ENCODE assay signal across 26 cellular contexts in the genomic region with DNA sequence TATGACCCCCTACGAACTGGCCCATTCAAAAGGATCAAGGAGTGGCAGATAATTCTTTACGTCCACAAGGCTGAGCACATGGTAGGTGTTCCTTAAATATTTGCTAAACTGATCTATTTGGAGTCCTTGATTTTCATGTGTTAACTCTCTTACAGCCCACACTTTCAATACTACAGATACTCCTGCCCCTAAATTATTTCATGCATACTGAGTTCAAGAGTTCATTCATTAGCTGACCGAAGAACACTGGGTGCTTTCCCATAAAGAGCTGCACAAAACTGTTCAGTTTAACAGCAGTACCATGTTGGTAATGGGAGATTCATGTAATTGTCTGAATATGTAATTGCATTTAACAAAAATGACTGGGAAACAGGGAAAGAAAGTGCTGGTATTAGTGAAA.
"Had no signal": no experiment of that assay in that cellular context is flagged by ENCODE, and none has a peak within 500 bp of the region (broad histone marks: within the 10 kb centered on the region; RNA-seq: fewer than 3 reads in every experiment).

No MANE protein-coding gene starts in this region.

- H3K4me2 ChIP-seq: SK-N-SH had no signal

- H3K36me3 Mint-ChIP-seq: activated naive CD4-positive, alpha-beta T cell treated with anti-CD3 and anti-CD28 coated beads, Interleukin-2, amount 50 U/mL, for 24 hours; brain; WTC11 had no signal

- H3K4me1 ChIP-seq: SJCRH30 had no signal

- H3K9me2 ChIP-seq: SK-N-SH had no signal

- DNase-seq: activated CD4-positive, alpha-beta T cell treated with anti-CD3 and anti-CD28 coated beads for 48 hours; activated CD4-positive, alpha-beta T cell treated with anti-CD3 and anti-CD28 coated beads, Interleukin-2, amount 50 U/mL, for 4 hours; activated CD4-positive, CD25-positive, alpha-beta regulatory T cell treated with anti-CD3 and anti-CD28 coated beads, Interleukin-2, amount 50 U/mL, for 72 hours; activated CD8-positive, alpha-beta T cell treated with anti-CD3 and anti-CD28 coated beads, Interleukin-2, amount 10 ng/mL, durations not matched to agents 7 days and 5 days; activated effector memory CD4-positive, alpha-beta T cell treated with Interleukin-2 at 50 U/mL for 16 hours; activated naive CD4-positive, alpha-beta T cell; activated T-cell treated with anti-CD3 and anti-CD28 coated beads, Interleukin-2, amount 50 U/mL, for 24 hours; amygdala; MG63; NCI-H1092 treated with DMSO at 0.1 percent for 48 hours; NCI-H1436; NCI-H1694 treated with DMSO at 0.1 percent for 48 hours; NCI-H2029 treated with DMSO at 0.1 percent for 48 hours; NCI-H524; Peyer's patch; Right ventricle myocardium superior; SJCRH30; SK-N-SH; T-helper 9 cell had no signal

- H3K9ac ChIP-seq: SK-N-SH had no signal

- ATAC-seq: activated CD8-positive, alpha-beta T cell treated with anti-CD3 and anti-CD28 coated beads, Interleukin-2, amount 10 ng/mL, durations not matched to agents 7 days and 5 days; WTC11 had no signal

- H3K27me3 ChIP-seq: MG63, Peyer's patch, SJCRH30 had no signal

- H3K27me3 Mint-ChIP-seq: activated naive CD4-positive, alpha-beta T cell treated with anti-CD3 and anti-CD28 coated beads, Interleukin-2, amount 50 U/mL, for 24 hours; activated T-cell treated with anti-CD3 and anti-CD28 coated beads, Interleukin-2, amount 50 U/mL, for 24 hours; central memory CD8-positive, alpha-beta T cell had no signal

- H3K4me3 ChIP-seq: MG63, Peyer's patch, SJCRH30 had no signal

- H3K27ac Mint-ChIP-seq: activated CD8-positive, alpha-beta T cell treated with anti-CD3 and anti-CD28 coated beads, Interleukin-2, amount 10 ng/mL, durations not matched to agents 7 days and 5 days; activated naive CD4-positive, alpha-beta T cell treated with anti-CD3 and anti-CD28 coated beads, Interleukin-2, amount 50 U/mL, for 24 hours; activated T-cell treated with anti-CD3 and anti-CD28 coated beads, Interleukin-2, amount 50 U/mL, for 24 hours; activated T-helper 1 cell treated with anti-CD3 and anti-CD28 coated beads, Interleukin-12 subunit alpha, Interleukin-12 subunit beta, Interleukin-2, Interleukin-4 antibody, amounts not matched to agents 30 ng/mL and 10 ng/mL and 1 ng/mL, durations not matched to agents 14 hours and 24 hours and 36 hours; brain; T-helper 1 cell treated with Interleukin-12 subunit alpha and Interleukin-12 subunit beta and Interleukin-4 antibody, amounts not matched to agents 30 μg/mL and 1 μg/mL, for 36 hours; WTC11 had no signal

- H3K4me3 Mint-ChIP-seq: activated CD8-positive, alpha-beta T cell treated with anti-CD3 and anti-CD28 coated beads, Interleukin-2, amount 10 ng/mL, durations not matched to agents 7 days and 5 days; activated naive CD4-positive, alpha-beta T cell treated with anti-CD3 and anti-CD28 coated beads, Interleukin-2, amount 50 U/mL, for 24 hours; activated T-cell treated with anti-CD3 and anti-CD28 coated beads, Interleukin-2, amount 50 U/mL, for 24 hours; activated T-helper 1 cell treated with anti-CD3 and anti-CD28 coated beads, Interleukin-12 subunit alpha, Interleukin-12 subunit beta, Interleukin-2, Interleukin-4 antibody, amounts not matched to agents 30 ng/mL and 10 ng/mL and 1 ng/mL, durations not matched to agents 14 hours and 24 hours and 36 hours; brain; central memory CD8-positive, alpha-beta T cell; T-helper 1 cell treated with Interleukin-12 subunit alpha and Interleukin-12 subunit beta and Interleukin-4 antibody, amounts not matched to agents 30 μg/mL and 1 μg/mL, for 36 hours; WTC11 had no signal

- H3K27ac ChIP-seq: Peyer's patch, RWPE1, SJCRH30 had no signal

- H3K36me3 ChIP-seq: MG63, Peyer's patch, SJCRH30 had no signal

- H3K4me1 Mint-ChIP-seq: brain, WTC11 had no signal

- H3K9me3 Mint-ChIP-seq: activated naive CD4-positive, alpha-beta T cell treated with anti-CD3 and anti-CD28 coated beads, Interleukin-2, amount 50 U/mL, for 24 hours; brain; central memory CD8-positive, alpha-beta T cell; T-helper 1 cell treated with Interleukin-12 subunit alpha and Interleukin-12 subunit beta and Interleukin-4 antibody, amounts not matched to agents 30 μg/mL and 1 μg/mL, for 36 hours had no signal

- H3K9me3 ChIP-seq: Peyer's patch, SJCRH30, SK-N-SH had no signal
